ENCODE assay signal across 23 cellular contexts in genomic region chr2:10680214-10680613, GRCh38. TPM values are rescaled to one million over a fixed set of nuclear protein-coding genes. Genes with fewer than 3 reads are reported as not detected.
"Had no signal": no experiment of that assay in that cellular context is flagged by ENCODE, and none has a peak within 500 bp of the region (broad histone marks: within the 10 kb centered on the region; RNA-seq: fewer than 3 reads in every experiment).

No MANE protein-coding gene starts in this region.

- DNase-seq: effector memory CD8-positive, alpha-beta T cell; esophagus squamous epithelium; foreskin fibroblast; kidney; left cardiac atrium; left ventricle myocardium superior; mesenchymal stem cell; midbrain; occipital lobe; pancreas; right cardiac atrium; stimulated activated CD4-positive, alpha-beta T cell treated with anti-CD3 and anti-CD28 coated beads, Interleukin-2, amount 100 ng/mL, for 48 hours; tibial artery; upper lobe of left lung had no signal

- H3K9me3 Mint-ChIP-seq: dendritic cell treated with granulocyte-macrophage colony-stimulating factor and Interleukin-4, amounts not matched to agents 40 ng/mL and 50 ng/mL, for 4 days; effector memory CD8-positive, alpha-beta T cell; natural killer cell treated with Interleukin-12 subunit alpha and Interleukin-12 subunit beta and Interleukin-15 and Interleukin-18, amount 100 ng/mL, for 72 hours; stimulated activated naive CD8-positive, alpha-beta T cell treated with anti-CD3 and anti-CD28 coated beads, Interleukin-15, Interleukin-2, amounts not matched to agents 100 ng/mL and 50 ng/mL, for 24 hours had no signal

- H3K27me3 ChIP-seq: esophagus squamous epithelium, gastroesophageal sphincter, pancreas, tibial artery, upper lobe of left lung, vagina had no signal

- FAIRE-seq: kidney, pancreas had no signal

- H3K4me3 ChIP-seq: esophagus squamous epithelium, gastroesophageal sphincter, lung, pancreas, smooth muscle cell, tibial artery, upper lobe of left lung, vagina had no signal

- H3K27ac ChIP-seq: esophagus squamous epithelium, gastroesophageal sphincter, pancreas, tibial artery, upper lobe of left lung, vagina had no signal

- ATAC-seq: effector memory CD8-positive, alpha-beta T cell; gastroesophageal sphincter; left cardiac atrium; left ventricle myocardium superior; natural killer cell treated with Interleukin-12 subunit alpha and Interleukin-12 subunit beta and Interleukin-15 and Interleukin-18, amount 100 ng/mL, for 72 hours; pancreas; right cardiac atrium had no signal

- H3K4me3 Mint-ChIP-seq: dendritic cell treated with granulocyte-macrophage colony-stimulating factor and Interleukin-4, amounts not matched to agents 40 ng/mL and 50 ng/mL, for 4 days; effector memory CD8-positive, alpha-beta T cell; natural killer cell treated with Interleukin-12 subunit alpha and Interleukin-12 subunit beta and Interleukin-15 and Interleukin-18, amount 100 ng/mL, for 72 hours; stimulated activated naive CD8-positive, alpha-beta T cell treated with anti-CD3 and anti-CD28 coated beads, Interleukin-15, Interleukin-2, amounts not matched to agents 100 ng/mL and 50 ng/mL, for 24 hours had no signal

- H3K4me2 ChIP-seq: smooth muscle cell had no signal

- H3K27me3 Mint-ChIP-seq: dendritic cell treated with granulocyte-macrophage colony-stimulating factor and Interleukin-4, amounts not matched to agents 40 ng/mL and 50 ng/mL, for 4 days; effector memory CD8-positive, alpha-beta T cell; natural killer cell treated with Interleukin-12 subunit alpha and Interleukin-12 subunit beta and Interleukin-15 and Interleukin-18, amount 100 ng/mL, for 72 hours; progenitor cell of endocrine pancreas; stimulated activated naive CD8-positive, alpha-beta T cell treated with anti-CD3 and anti-CD28 coated beads, Interleukin-15, Interleukin-2, amounts not matched to agents 100 ng/mL and 50 ng/mL, for 24 hours had no signal

- H3K9me3 ChIP-seq: esophagus squamous epithelium, gastroesophageal sphincter, pancreas, tibial artery, upper lobe of left lung, vagina had no signal

- H3K27ac Mint-ChIP-seq: dendritic cell treated with granulocyte-macrophage colony-stimulating factor and Interleukin-4, amounts not matched to agents 40 ng/mL and 50 ng/mL, for 4 days; natural killer cell treated with Interleukin-12 subunit alpha and Interleukin-12 subunit beta and Interleukin-15 and Interleukin-18, amount 100 ng/mL, for 72 hours; progenitor cell of endocrine pancreas had no signal

- H3K4me1 ChIP-seq: esophagus squamous epithelium, gastroesophageal sphincter, pancreas, tibial artery, upper lobe of left lung, vagina had no signal

RNA-seq across cellular contexts. Expression of gene ATP6V1C2, which starts 41.2 kb away (rescaled TPM):
- total RNA-seq: epithelial cell of proximal tubule; natural killer cell treated with Interleukin-12 subunit alpha and Interleukin-12 subunit beta and Interleukin-15 and Interleukin-18, amount 100 ng/mL, for 72 hours had no signal
